10 cellular contexts compared by ENCODE assay signal in genomic region chr16:4659363-4660353, GRCh38. TPM values are rescaled to one million over a fixed set of nuclear protein-coding genes. Genes with fewer than 3 reads are reported as not detected.
DNase-seq lines count a peak whose midpoint lies in the region; ATAC-seq and TF ChIP-seq lines count a peak whose summit lies in the region.
"Had no signal": no experiment of that assay in that cellular context is flagged by ENCODE, and none has a peak within 500 bp of the region (broad histone marks: within the 10 kb centered on the region; RNA-seq: fewer than 3 reads in every experiment).

No MANE protein-coding gene starts in this region.

- H3K79me2 ChIP-seq in osteoblast (ENCODE audit: insufficient read depth, low read length): peaks cover 34% of the 10 kb centered on the region

- POLR2A ChIA-PET in RWPE1 (lab: Yijun Ruan, JAX; ENCODE audit: low non-redundant PET): no interaction called here

- intact Hi-C loops in activated CD4-positive, alpha-beta T cell treated with anti-CD3 and anti-CD28 coated beads, Interleukin-2, amount 10 ng/mL, durations not matched to agents 24 days and 14 days (cut with micrococcal nuclease): loop anchor here (2.0 to 10.0 kb wide), 2 partner anchors 17 to 105 kb away; partner anchors contain the start of gene ZNF500

- no peak overlapping the region for H3K4me3 ChIP-seq in effector memory CD4-positive, alpha-beta T cell (ENCODE audit: insufficient read depth, low read depth, low read length, poor library complexity, severe bottlenecking)
- H3K4me3 ChIP-seq in osteoblast (ENCODE audit: insufficient read depth, low read length): no peak overlapping the region

- peaks cover 38% of the 10 kb centered on the region for H3K4me1 Mint-ChIP-seq in activated CD4-positive, alpha-beta T cell treated with anti-CD3 and anti-CD28 coated beads, Interleukin-2, amount 10 ng/mL, durations not matched to agents 24 days and 14 days

- H3K9me3 Mint-ChIP-seq in activated CD4-positive, alpha-beta T cell treated with anti-CD3 and anti-CD28 coated beads, Interleukin-2, amount 10 ng/mL, durations not matched to agents 24 days and 14 days: no peaks in the 10 kb centered on the region

- H4K20me1 ChIP-seq in osteoblast (ENCODE audit: insufficient read depth, low read length): peaks cover 30% of the 10 kb centered on the region

- H3K27ac Mint-ChIP-seq in activated CD4-positive, alpha-beta T cell treated with anti-CD3 and anti-CD28 coated beads, Interleukin-2, amount 10 ng/mL, durations not matched to agents 24 days and 14 days: peak overlapping the region; percentile 92

- H3K4me1 ChIP-seq in effector memory CD4-positive, alpha-beta T cell (ENCODE audit: control insufficient read depth, insufficient read depth, low read length, poor library complexity, severe bottlenecking): peaks cover 36% of the 10 kb centered on the region
- peaks cover 11% of the 10 kb centered on the region for H3K4me1 ChIP-seq in osteoblast (ENCODE audit: insufficient read depth, low read length)

- no peak for ATAC-seq in HG02938 (IDR thresholded peaks at IDR 0.05; ENCODE audit: unreplicated experiment)

- peaks cover 34% of the 10 kb centered on the region for H3K36me3 Mint-ChIP-seq in activated CD4-positive, alpha-beta T cell treated with anti-CD3 and anti-CD28 coated beads, Interleukin-2, amount 10 ng/mL, durations not matched to agents 24 days and 14 days (ENCODE audit: low read depth)

- no peak overlapping the region for H3K4me2 ChIP-seq in osteoblast (ENCODE audit: insufficient read depth, low read length)

- CTCF ChIA-PET in RWPE1 (lab: Yijun Ruan, JAX): interaction anchor here (0.6 kb wide), 1 partner anchor 16 kb away, joined by 3 read pairs; no protein-coding TSS in a partner anchor

- TF ChIP-seq CTCF in RWPE1 (conservative IDR thresholded peaks at IDR 0.05; ENCODE audit: low read depth): no peak
- no peak for TF ChIP-seq CTCF in osteoblast (IDR thresholded peaks at IDR 0.05; ENCODE audit: extremely low read depth, low read depth, low read length)

- H3K27me3 ChIP-seq in effector memory CD4-positive, alpha-beta T cell (replicated peaks; ENCODE audit: control insufficient read depth, insufficient read depth, low read length, poor library complexity, severe bottlenecking): no peaks in the 10 kb centered on the region
- no peaks in the 10 kb centered on the region for H3K27me3 ChIP-seq in osteoblast (ENCODE audit: insufficient read depth, low read length)
- H3K27me3 ChIP-seq: brain microvascular endothelial cell had no signal

- peaks cover 23% of the 10 kb centered on the region for H3K36me3 ChIP-seq in effector memory CD4-positive, alpha-beta T cell (ENCODE audit: control insufficient read depth, insufficient read depth, low read length)
- H3K36me3 ChIP-seq in osteoblast (ENCODE audit: insufficient read depth, low read length): peaks cover 41% of the 10 kb centered on the region

- peak overlapping the region; percentile 81 for H3K27ac ChIP-seq in RWPE1
- peak overlapping the region; percentile 53 for H3K27ac ChIP-seq in effector memory CD4-positive, alpha-beta T cell (ENCODE audit: insufficient read depth, low read length, poor library complexity, severe bottlenecking)
- H3K27ac ChIP-seq in osteoblast (ENCODE audit: low read depth, low read length): peak overlapping the region; percentile 48
- H3K27ac ChIP-seq: brain microvascular endothelial cell had no signal

- H3K4me3 Mint-ChIP-seq in activated CD4-positive, alpha-beta T cell treated with anti-CD3 and anti-CD28 coated beads, Interleukin-2, amount 10 ng/mL, durations not matched to agents 24 days and 14 days: peak overlapping the region; percentile 39

- no peaks in the 10 kb centered on the region for H3K9me3 ChIP-seq in effector memory CD4-positive, alpha-beta T cell (ENCODE audit: control insufficient read depth, low read length)
- H3K9me3 ChIP-seq in osteoblast (ENCODE audit: low read depth, low read length): no peaks in the 10 kb centered on the region

- H3K27me3 Mint-ChIP-seq in activated CD4-positive, alpha-beta T cell treated with anti-CD3 and anti-CD28 coated beads, Interleukin-2, amount 10 ng/mL, durations not matched to agents 24 days and 14 days: no peaks in the 10 kb centered on the region

- DNase-seq in activated CD4-positive, alpha-beta T cell treated with anti-CD3 and anti-CD28 coated beads, Interleukin-2, amount 10 ng/mL, durations not matched to agents 24 days and 14 days: no peak
- no peak for DNase-seq in activated CD4-positive, alpha-beta T cell treated with anti-CD3 and anti-CD28 coated beads for 4 hours
- no peak for DNase-seq in RWPE1 (ENCODE audit: low spot score)
- DNase-seq in effector memory CD4-positive, alpha-beta T cell: no peak
- peak; percentile 92 for DNase-seq in osteoblast (ENCODE audit: insufficient read length, low spot score, missing footprints)
- no peak for DNase-seq in stimulated activated CD4-positive, alpha-beta T cell treated with anti-CD3 and anti-CD28 coated beads, Interleukin-2, amount 100 ng/mL, for 24 hours
- no peak for DNase-seq in NCI-H748 treated with DMSO at 0.1 percent for 48 hours (lab: John Stamatoyannopoulos, UW)
- DNase-seq: Calu3 had no signal

- H2AFZ ChIP-seq in osteoblast (ENCODE audit: low read length): no peak overlapping the region

RNA-seq across cellular contexts. Expression of gene NUDT16L1, which starts 33.7 kb away (rescaled TPM):
- 35.4 and 36.1 TPM in 2 replicates for total RNA-seq in activated CD4-positive, alpha-beta T cell treated with anti-CD3 and anti-CD28 coated beads, Interleukin-2, amount 10 ng/mL, durations not matched to agents 24 days and 14 days
- 15.0 and 18.1 TPM in 2 replicates for total RNA-seq in osteoblast

RNA-seq across cellular contexts. Expression of gene MGRN1, which starts 35.0 kb away (rescaled TPM):
- total RNA-seq in activated CD4-positive, alpha-beta T cell treated with anti-CD3 and anti-CD28 coated beads, Interleukin-2, amount 10 ng/mL, durations not matched to agents 24 days and 14 days: 103 and 108 TPM in 2 replicates
- 41.5 and 46.7 TPM in 2 replicates for total RNA-seq in osteoblast

RNA-seq across cellular contexts. Expression of gene UBALD1, which starts 45.0 kb away (rescaled TPM):
- total RNA-seq in activated CD4-positive, alpha-beta T cell treated with anti-CD3 and anti-CD28 coated beads, Interleukin-2, amount 10 ng/mL, durations not matched to agents 24 days and 14 days: 17.2 and 20.5 TPM in 2 replicates
- 6.2 and 9.4 TPM in 2 replicates for total RNA-seq in osteoblast
